In the genomic region with DNA sequence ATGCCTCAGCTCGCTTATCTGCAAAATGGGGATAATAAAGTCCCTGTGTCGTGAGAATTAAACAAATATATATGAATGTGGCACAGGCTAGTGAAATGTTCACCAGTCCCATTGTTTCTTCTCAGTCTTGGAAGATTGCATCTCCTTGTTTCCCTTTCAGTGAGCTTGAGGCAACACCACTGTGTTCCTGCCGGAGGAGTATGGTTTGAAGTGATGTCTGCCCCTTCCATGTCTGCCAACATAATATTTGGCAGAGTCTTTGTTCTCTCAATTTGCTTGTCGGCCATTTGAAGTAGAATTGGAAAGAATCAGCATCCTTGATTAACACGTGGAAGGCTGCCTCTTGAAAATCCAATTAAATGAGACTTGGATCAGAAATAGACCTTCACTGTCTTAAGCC, we compare ENCODE assay signal across 31 cellular contexts.
"Had no signal": no experiment of that assay in that cellular context is flagged by ENCODE, and none has a peak within 500 bp of the region (broad histone marks: within the 10 kb centered on the region; RNA-seq: fewer than 3 reads in every experiment).

No MANE protein-coding gene starts in this region.

- H3K4me3 ChIP-seq: MG63 had no signal

- H3K4me1 Mint-ChIP-seq: activated B cell treated with CpG ODN at 0.5 μM for 24 hours; activated naive CD4-positive, alpha-beta T cell treated with anti-CD3 and anti-CD28 coated beads, Interleukin-2, amount 10 ng/mL, durations not matched to agents 7 days and 5 days; activated naive CD8-positive, alpha-beta T cell treated with anti-CD3 and anti-CD28 coated beads, Interleukin-2, amount 50 U/mL, for 24 hours had no signal

- H3K27me3 Mint-ChIP-seq: activated B cell treated with CpG ODN at 0.5 μM for 24 hours; activated CD4-positive, alpha-beta memory T cell treated with anti-CD3 and anti-CD28 coated beads for 36 hours; activated naive CD4-positive, alpha-beta T cell treated with anti-CD3 and anti-CD28 coated beads, Interleukin-2, amount 10 ng/mL, durations not matched to agents 7 days and 5 days; activated naive CD8-positive, alpha-beta T cell; activated naive CD8-positive, alpha-beta T cell treated with anti-CD3 and anti-CD28 coated beads, Interleukin-2, amount 50 U/mL, for 24 hours; brain had no signal

- H3K4me3 Mint-ChIP-seq: activated B cell treated with CpG ODN at 0.5 μM for 24 hours; activated CD4-positive, alpha-beta memory T cell treated with anti-CD3 and anti-CD28 coated beads for 36 hours; activated naive CD4-positive, alpha-beta T cell treated with anti-CD3 and anti-CD28 coated beads, Interleukin-2, amount 10 ng/mL, durations not matched to agents 7 days and 5 days; activated naive CD8-positive, alpha-beta T cell; activated naive CD8-positive, alpha-beta T cell treated with anti-CD3 and anti-CD28 coated beads, Interleukin-2, amount 50 U/mL, for 24 hours; brain had no signal

- H3K27ac Mint-ChIP-seq: activated B cell treated with CpG ODN at 0.5 μM for 24 hours; activated CD4-positive, alpha-beta memory T cell treated with anti-CD3 and anti-CD28 coated beads for 36 hours; activated naive CD4-positive, alpha-beta T cell treated with anti-CD3 and anti-CD28 coated beads, Interleukin-2, amount 10 ng/mL, durations not matched to agents 7 days and 5 days; activated naive CD8-positive, alpha-beta T cell; activated naive CD8-positive, alpha-beta T cell treated with anti-CD3 and anti-CD28 coated beads, Interleukin-2, amount 50 U/mL, for 24 hours; brain had no signal

- H3K9me3 ChIP-seq: MG63 had no signal

- H3K36me3 ChIP-seq: MG63 had no signal

- H3K27me3 ChIP-seq: MG63 had no signal

- H3K27ac ChIP-seq: VCaP had no signal

- H3K36me3 Mint-ChIP-seq: activated CD4-positive, alpha-beta memory T cell treated with anti-CD3 and anti-CD28 coated beads for 36 hours; activated naive CD4-positive, alpha-beta T cell treated with anti-CD3 and anti-CD28 coated beads, Interleukin-2, amount 10 ng/mL, durations not matched to agents 7 days and 5 days; activated naive CD8-positive, alpha-beta T cell; brain had no signal

- ATAC-seq: activated naive CD8-positive, alpha-beta T cell treated with anti-CD3 and anti-CD28 coated beads, Interleukin-2, amount 50 U/mL, for 24 hours had no signal

- H3K9me3 Mint-ChIP-seq: activated CD4-positive, alpha-beta memory T cell treated with anti-CD3 and anti-CD28 coated beads for 36 hours; activated naive CD8-positive, alpha-beta T cell treated with anti-CD3 and anti-CD28 coated beads, Interleukin-2, amount 50 U/mL, for 24 hours had no signal

- DNase-seq: activated B cell treated with CpG ODN at 0.5 μM for 24 hours; activated CD4-positive, alpha-beta memory T cell treated with anti-CD3 and anti-CD28 coated beads for 36 hours; activated CD4-positive, alpha-beta T cell treated with anti-CD3 and anti-CD28 coated beads for 4 hours; activated CD4-positive, alpha-beta T cell treated with anti-CD3 and anti-CD28 coated beads, Interleukin-2, amount 50 U/mL, for 1 hour; activated CD4-positive, CD25-positive, alpha-beta regulatory T cell treated with anti-CD3 and anti-CD28 coated beads, Interleukin-2, amount 50 U/mL, for 72 hours; activated CD8-positive, alpha-beta memory T cell treated with anti-CD3 and anti-CD28 coated beads, Interleukin-2, amount 50 U/mL, for 4 hours; activated effector memory CD4-positive, alpha-beta T cell treated with Interleukin-2 at 50 U/mL for 16 hours; activated naive CD4-positive, alpha-beta T cell treated with anti-CD3 and anti-CD28 coated beads, Interleukin-2, amount 10 ng/mL, durations not matched to agents 7 days and 5 days; activated naive CD8-positive, alpha-beta T cell treated with anti-CD3 and anti-CD28 coated beads, Interleukin-2, amount 50 U/mL, for 24 hours; activated T-cell treated with anti-CD3 and anti-CD28 coated beads for 4 hours; activated T-cell treated with anti-CD3 and anti-CD28 coated beads, Interleukin-2, amount 50 U/mL, for 48 hours; central memory CD4-positive, alpha-beta T cell; Kasumi-1; MG63; NCI-H1048; NCI-H1436; NCI-H1694; NCI-H1930; NCI-H2081 treated with DMSO at 0.1 percent for 48 hours; NCI-H2171; NCI-H524; NCI-H69; NK-92 treated with Interleukin-12 subunit alpha and Interleukin-12 subunit beta, amount 100 ng/mL, for 24 hours; Right ventricle myocardium superior; SW 1271; T-helper 1 cell; T-helper 2 cell; T-helper 9 cell had no signal
